Comparison of ENCODE assay signal across 1 cellular context in genomic region chr5:107743357-107744000, GRCh38.
TF ChIP-seq lines count a peak whose summit lies in the region.

No MANE protein-coding gene starts in this region.

TF ChIP-seq in H1, 55 proteins besides CTCF, POLR2A, EP300 and RAD21 (continued from another document):
- TF ChIP-seq POU5F1 (IDR thresholded peaks at IDR 0.05; ENCODE audit: low read depth, low read length): no peak
TF ChIP-seq in H1: peak in this region for 0.
